ENCODE assay signal across 8 cellular contexts in genomic region chr3:51681453-51681852, GRCh38. TPM values are rescaled to one million over a fixed set of nuclear protein-coding genes. Genes with fewer than 3 reads are reported as not detected.
DNase-seq lines count a peak whose midpoint lies in the region; ATAC-seq, FAIRE-seq and TF ChIP-seq lines count a peak whose summit lies in the region.

No MANE protein-coding gene starts in this region.

- TF ChIP-seq CTCF in adrenal gland (IDR thresholded peaks at IDR 0.05) (no peak), mesothelial cell of epicardium (IDR thresholded peaks at IDR 0.05; ENCODE audit: unreplicated experiment) (no peak)

- no peak for ATAC-seq in HG03460 (IDR thresholded peaks at IDR 0.05; ENCODE audit: unreplicated experiment)

- 46 to 71% (median 56%) methylated on average over 2 to 3 of the region's 3 CpGs for WGBS in adrenal gland, 4 donors

- no peaks in the 10 kb centered on the region for H3K27me3 ChIP-seq in adrenal gland

- no peak overlapping the region for H3K4me3 ChIP-seq in adrenal gland

- no peak for FAIRE-seq in GM12891 (lab: Jason Lieb, UNC)

- no peaks in the 10 kb centered on the region for H3K27me3 Mint-ChIP-seq in mesothelial cell of epicardium (ENCODE audit: low read depth)

- no peaks in the 10 kb centered on the region for H3K9me3 ChIP-seq in adrenal gland (replicated peaks in 1 of 3)

- intact Hi-C loops in adrenal gland (cut with DNase I): loop anchor here (5.0 to 10.0 kb wide), 2 partner anchors 179 to 297 kb away; partner anchors contain the start of genes DCAF1 (in 1 of the 2) and MANF (in 1 of the 2)

- H3K27ac Mint-ChIP-seq in mesothelial cell of epicardium: peak overlapping the region; percentile 17

- H3K27ac ChIP-seq in adrenal gland: peak overlapping the region in 3 of 5 donors; percentile 20 to 59 (median 26)

- DNase-seq in GM12891 (ENCODE audit: insufficient read length, low spot score): no peak
- peak; percentile 17 for DNase-seq in RPMI8226
- DNase-seq in adrenal gland: peak in 1 of 7 donors; percentile 30
- DNase-seq in mesothelial cell of epicardium (ENCODE audit: low spot score in 2 of 2, unreplicated experiment in 2 of 2): no peak
- DNase-seq in NCI-H2196 (lab: John Stamatoyannopoulos, UW; ENCODE audit: unreplicated experiment): no peak
- DNase-seq in COLO668 (lab: John Stamatoyannopoulos, UW; ENCODE audit: unreplicated experiment): no peak
- no peak for DNase-seq in NCI-H2171 treated with DMSO at 0.1 percent for 48 hours (lab: John Stamatoyannopoulos, UW)

- no peaks in the 10 kb centered on the region for H3K9me3 Mint-ChIP-seq in mesothelial cell of epicardium

- no peak overlapping the region for H3K4me3 Mint-ChIP-seq in mesothelial cell of epicardium

- H3K36me3 ChIP-seq in adrenal gland (replicated peaks in 1 of 2): peaks cover 0 to 19% of the 10 kb centered on the region in 2 donors

- peaks cover 16% of the 10 kb centered on the region for H3K36me3 Mint-ChIP-seq in mesothelial cell of epicardium

- peaks cover 20 to 46% of the 10 kb centered on the region in 2 donors for H3K4me1 ChIP-seq in adrenal gland (replicated peaks in 1 of 2)

- peaks cover 5% of the 10 kb centered on the region for H3K4me1 Mint-ChIP-seq in mesothelial cell of epicardium

- no peak for TF ChIP-seq POLR2A in GM12891 (IDR thresholded peaks at IDR 0.05; ENCODE audit: low read depth, low read length)
- TF ChIP-seq POLR2A in adrenal gland (IDR thresholded peaks at IDR 0.05): no peak

TF ChIP-seq in GM12891, 5 proteins besides CTCF, POLR2A, EP300 and RAD21:
- peak; percentile 38 for TF ChIP-seq SPI1 (IDR thresholded peaks at IDR 0.05; ENCODE audit: low read depth, low read length)
- no peak for TF ChIP-seq POU2F2 (IDR thresholded peaks at IDR 0.05; ENCODE audit: low read depth, low read length)

RNA-seq across cellular contexts. Expression of gene TEX264, which starts 10.4 kb away (rescaled TPM):
- polyA plus RNA-seq in GM12891 (2012; ENCODE audit: low read depth, missing spikeins): 30.0 TPM
- total RNA-seq in adrenal gland (100 to 1,000 TPM in 6 of 8 donors, 10 to 100 TPM in 2; 64.7 to 207 (median 138) TPM), mesothelial cell of epicardium (37.8 to 39.7 TPM (median 38.6 TPM) in 3 replicates)
- 100 to 1,000 TPM; 121 to 174 (median 126) TPM for polyA plus RNA-seq in adrenal gland

RNA-seq across cellular contexts. Expression of gene GRM2, which starts 25.4 kb away (rescaled TPM):
- polyA plus RNA-seq in GM12891 (2012; ENCODE audit: low read depth, missing spikeins): 0.06 TPM
- under 1 TPM in 6 of 8 donors, not detected in 2; 0.04 to 0.26 (median 0.16) TPM for total RNA-seq in adrenal gland
- polyA plus RNA-seq in adrenal gland: under 1 TPM in 2 of 3 donors, not detected in 1; 0.34 to 0.48 TPM
- total RNA-seq in mesothelial cell of epicardium: 0.66 to 1.0 TPM (median 0.98 TPM) in 3 replicates
